Comparison of ENCODE assay signal across 10 cellular contexts in genomic region chr19:13094285-13094595, GRCh38. TPM values are rescaled to one million over a fixed set of nuclear protein-coding genes. Genes with fewer than 3 reads are reported as not detected.
DNase-seq lines count a peak whose midpoint lies in the region; ATAC-seq, FAIRE-seq and TF ChIP-seq lines count a peak whose summit lies in the region.
"Had no signal": no experiment of that assay in that cellular context is flagged by ENCODE, and none has a peak within 500 bp of the region (broad histone marks: within the 10 kb centered on the region; RNA-seq: fewer than 3 reads in every experiment).

No MANE protein-coding gene starts in this region.

- peaks cover 39% of the 10 kb centered on the region for H3F3A ChIP-seq in GM23338 (replicated peaks; ENCODE audit: low read depth)

- H3K79me2 ChIP-seq in GM23338 (replicated peaks; ENCODE audit: insufficient read depth) (no peaks in the 10 kb centered on the region), HepG2 (ENCODE audit: insufficient read depth, low read length) (no peaks in the 10 kb centered on the region)
- H3K79me2 ChIP-seq: parathyroid adenoma had no signal

- H3K36me3 Mint-ChIP-seq in GM23338 (ENCODE audit: low read depth), result no peaks in the 10 kb centered on the region

- TF ChIP-seq CTCF in GM23338 (conservative IDR thresholded peaks at IDR 0.05; ENCODE audit: low read depth in 2 of 2) (no peak), HepG2 (CRISPR knock-in tag; IDR thresholded peaks at IDR 0.05) (no peak)

- no peak for TF ChIP-seq RAD21 in HepG2 (CRISPR knock-in tag; IDR thresholded peaks at IDR 0.05)

- H3K9me3 ChIP-seq in SK-N-MC (ENCODE audit: low read depth, low read length) (no peaks in the 10 kb centered on the region), HepG2 (ENCODE audit: low read length) (no peaks in the 10 kb centered on the region)

- H4K20me1 ChIP-seq in GM23338 (replicated peaks; ENCODE audit: insufficient read depth) (0 out of 2 replicates have a peak, but pooled peaks cover 5% of the 10 kb centered on the region), HepG2 (ENCODE audit: insufficient read depth, low read length) (no peaks in the 10 kb centered on the region; the same call in 1 of the 2 replicates)

- CTCF ChIA-PET in HepG2 (lab: Yijun Ruan, JAX; ENCODE audit: low intra/inter-chr PET ratio, low total read pairs), result interaction anchor here (1.7 to 2.6 kb wide), 3 partner anchors 111 to 129 kb away, joined by 11 to 44 read pairs (median 18); no protein-coding TSS in a partner anchor

- no TSS peak for BruUV-seq in HepG2 (replicated peaks; lab: Mats Ljungman, UMichigan)

- no peak for TF ChIP-seq POLR2A in HepG2 (IDR thresholded peaks at IDR 0.05; ENCODE audit: insufficient read depth in 1 of 2, low read depth in 2 of 2, low read length in 2 of 2)

- peaks cover 63% of the 10 kb centered on the region for H3K27me3 Mint-ChIP-seq in GM23338 (ENCODE audit: insufficient read depth, low read depth, poor library complexity)
- H3K27me3 Mint-ChIP-seq in stimulated activated naive CD8-positive, alpha-beta T cell treated with anti-CD3 and anti-CD28 coated beads, Interleukin-15, amount 100 ng/mL, for 72 hours, result peaks cover 54% of the 10 kb centered on the region

- H3K9me2 ChIP-seq in GM23338 (ENCODE audit: insufficient read depth), result no peaks in the 10 kb centered on the region

- H2AFZ ChIP-seq in GM23338 (no peak overlapping the region), HepG2 (ENCODE audit: low read length) (no peak overlapping the region)
- H2AFZ ChIP-seq: parathyroid adenoma had no signal

- H3K4me3 ChIP-seq in GM23338, result peak overlapping the region; percentile 59; the same call in 1 of the 2 replicates
- H3K4me3 ChIP-seq in SK-N-MC, result peak overlapping the region; percentile 30; the same call in 1 of the 2 replicates
- no peak overlapping the region for H3K4me3 ChIP-seq in HepG2 (replicated peaks in 1 of 3; ENCODE audit: insufficient read depth in 1 of 3, low read depth in 2 of 3, low read length in 3 of 3)
- H3K4me3 ChIP-seq: lung had no signal

- H3K36me3 ChIP-seq in GM23338 (ENCODE audit: insufficient read depth), result no peaks in the 10 kb centered on the region
- no peaks in the 10 kb centered on the region for H3K36me3 ChIP-seq in SK-N-MC (ENCODE audit: insufficient read depth, low read length)
- peaks cover 0 to 2% of the 10 kb centered on the region in 2 experiments; a peak in 2 of 5 replicates for H3K36me3 ChIP-seq in HepG2 (replicated peaks in 1 of 2; ENCODE audit: control insufficient read depth in 1 of 2, insufficient read depth in 2 of 2, low read length in 2 of 2)

- no peaks in the 10 kb centered on the region for H3K9me3 Mint-ChIP-seq in GM23338
- H3K9me3 Mint-ChIP-seq in stimulated activated naive CD8-positive, alpha-beta T cell treated with anti-CD3 and anti-CD28 coated beads, Interleukin-15, amount 100 ng/mL, for 72 hours, result no peaks in the 10 kb centered on the region

- DNase-seq in GM23338 (ENCODE audit: low spot score), result no peak
- DNase-seq in SK-N-MC (ENCODE audit: low read depth, low spot score), result no peak
- DNase-seq in HepG2 (ENCODE audit: low spot score), result no peak
- DNase-seq in hepatic stellate cell (ENCODE audit: low spot score), result no peak
- DNase-seq in stimulated activated naive CD8-positive, alpha-beta T cell treated with anti-CD3 and anti-CD28 coated beads, Interleukin-15, amount 100 ng/mL, for 72 hours, result no peak
- DNase-seq in RPMI8226, result no peak
- DNase-seq: SIG-M5 had no signal

- H3K4me2 ChIP-seq in GM23338, result peak overlapping the region; percentile 87
- no peak overlapping the region for H3K4me2 ChIP-seq in HepG2 (ENCODE audit: low read depth, low read length)

- no peak overlapping the region for H3K27ac ChIP-seq in GM23338 (ENCODE audit: low read depth)
- peak overlapping the region; percentile 47; the same call in 1 of the 2 replicates for H3K27ac ChIP-seq in SK-N-MC
- H3K27ac ChIP-seq in HepG2 (ENCODE audit: extremely low read length, insufficient read depth, low read length), result no peak overlapping the region
- peak overlapping the region; percentile 88 for H3K27ac ChIP-seq in temporal lobe (ENCODE audit: low read depth, low read length)
- H3K27ac ChIP-seq: parathyroid adenoma had no signal

- intact Hi-C loops in HepG2 (cut with micrococcal nuclease; ENCODE audit: unreplicated experiment), result no loop called here

- H3K27me3 ChIP-seq in GM23338 (ENCODE audit: insufficient read depth) (peaks cover 66% of the 10 kb centered on the region), HepG2 (ENCODE audit: control insufficient read depth in 1 of 2, insufficient read depth in 2 of 2, low read length in 2 of 2) (no peaks in the 10 kb centered on the region)

- H3K4me3 Mint-ChIP-seq in GM23338, result peak overlapping the region; percentile 55; the same call in 2 of the 3 replicates
- H3K4me3 Mint-ChIP-seq in stimulated activated naive CD8-positive, alpha-beta T cell treated with anti-CD3 and anti-CD28 coated beads, Interleukin-15, amount 100 ng/mL, for 72 hours, result no peak overlapping the region

- no peak for FAIRE-seq in HepG2 (lab: Jason Lieb, UNC)

- peaks cover 46% of the 10 kb centered on the region for H3K4me1 ChIP-seq in GM23338 (ENCODE audit: insufficient read depth)
- peaks cover 50% of the 10 kb centered on the region for H3K4me1 ChIP-seq in HepG2 (ENCODE audit: insufficient read depth, low read length)
- H3K4me1 ChIP-seq: parathyroid adenoma had no signal

- H3K4me1 Mint-ChIP-seq in GM23338, result peaks cover 35% of the 10 kb centered on the region
- H3K4me1 Mint-ChIP-seq in stimulated activated naive CD8-positive, alpha-beta T cell treated with anti-CD3 and anti-CD28 coated beads, Interleukin-15, amount 100 ng/mL, for 72 hours, result peaks cover 49% of the 10 kb centered on the region

- TF ChIP-seq EP300 in HepG2 (IDR thresholded peaks at IDR 0.05; ENCODE audit: low read depth in 2 of 2, low read length in 2 of 2) (no peak), HepG2 (CRISPR knock-in tag; IDR thresholded peaks at IDR 0.05; ENCODE audit: borderline replicate concordance) (no peak)

- H3K27ac Mint-ChIP-seq in GM23338, result no peak overlapping the region
- H3K27ac Mint-ChIP-seq in stimulated activated naive CD8-positive, alpha-beta T cell treated with anti-CD3 and anti-CD28 coated beads, Interleukin-15, amount 100 ng/mL, for 72 hours, result no peak overlapping the region

- ATAC-seq in GM23338 (no peak), HepG2 (no peak)
- ATAC-seq in stimulated activated naive CD8-positive, alpha-beta T cell treated with anti-CD3 and anti-CD28 coated beads, Interleukin-15, amount 100 ng/mL, for 72 hours, result no peak

- POLR2A ChIA-PET in HepG2 (lab: Yijun Ruan, JAX), result interaction anchor here (1.0 to 1.8 kb wide), 5 partner anchors 34 to 117 kb away, joined by 3 to 7 read pairs (median 4); no protein-coding TSS in a partner anchor

- in situ Hi-C loops in HepG2 (cut with HindIII; ENCODE audit: extremely low pct_ligation_motif_present, low pct_unique_long_range_greater_than_20kb), result loop anchor here (5.0 kb wide), 2 partner anchors 62 to 117 kb away; no protein-coding TSS in a partner anchor

- 91% methylated on average over 4 of the region's 6 CpGs for WGBS in HepG2 (ENCODE audit: low lambda C conversion rate)

- H3K9ac ChIP-seq in SK-N-MC (ENCODE audit: insufficient read length) (no peak overlapping the region), HepG2 (ENCODE audit: insufficient read depth, low read depth, low read length) (no peak overlapping the region)
- H3K9ac ChIP-seq: parathyroid adenoma had no signal

RNA-seq across cellular contexts. Expression of gene LYL1, which starts 8.4 kb away (rescaled TPM):
- total RNA-seq in GM23338 (2014; rRNA removed; shearing (Covaris generic)), result 0.47 and 2.2 TPM in 2 replicates
- 0.77 and 1.2 TPM in 2 replicates for polyA plus RNA-seq in GM23338 (2016; fragmentation: Nextera tagmentation; extraction: Ambion mirVana)
- total RNA-seq in HepG2 (2016; rRNA removed; fragmentation: Illumina TruSeq; extraction: Trizol), result 0.69 and 0.75 TPM in 2 replicates
- total RNA-seq in HepG2 (2016; cell fraction: cytosol; rRNA removed; fragmentation: Illumina TruSeq; extraction: Trizol; ENCODE audit: low read depth), result 0.79 and 0.91 TPM in 2 replicates
- 0.40 and 0.97 TPM in 2 replicates for total RNA-seq in HepG2 (2016; cell fraction: insoluble cytoplasmic fraction; rRNA removed; fragmentation: Illumina TruSeq; extraction: Trizol)
- 0.74 and 0.90 TPM in 2 replicates for total RNA-seq in HepG2 (2016; cell fraction: membrane; rRNA removed; fragmentation: Illumina TruSeq; extraction: Trizol)
- total RNA-seq in HepG2 (2016; cell fraction: nucleus; rRNA removed; fragmentation: Illumina TruSeq; extraction: Trizol), result 0.31 and 0.75 TPM in 2 replicates
- 0.72 and 0.92 TPM in 2 replicates for polyA plus RNA-seq in HepG2 (2011; rRNA removed)
- polyA plus RNA-seq in HepG2 (2011; cell fraction: cytosol; rRNA removed), result 0.71 and 1.6 TPM in 2 replicates
- polyA plus RNA-seq in HepG2 (2011; cell fraction: nucleus; rRNA removed), result 2.0 and 2.6 TPM in 2 replicates
- polyA plus RNA-seq in HepG2 (2012), result 0.31 and 0.32 TPM in 2 replicates
- 0.57 and 0.66 TPM in 2 replicates for polyA plus RNA-seq in HepG2 (2016; cell fraction: cytosol; fragmentation: Illumina TruSeq; extraction: Trizol; ENCODE audit: low read depth)
- polyA plus RNA-seq in HepG2 (2016; cell fraction: insoluble cytoplasmic fraction; fragmentation: Illumina TruSeq; extraction: Trizol; ENCODE audit: low read depth), result 0.51 and 0.59 TPM in 2 replicates
- polyA plus RNA-seq in HepG2 (2016; cell fraction: membrane; fragmentation: Illumina TruSeq; extraction: Trizol; ENCODE audit: low read depth), result 0.76 and 0.86 TPM in 2 replicates
- 0.93 and 1.5 TPM in 2 replicates for polyA plus RNA-seq in HepG2 (2016; cell fraction: nucleus; fragmentation: Illumina TruSeq; extraction: Trizol; ENCODE audit: insufficient read depth, low read depth)
- polyA minus RNA-seq in HepG2 (2011; rRNA and poly(A)+ RNA removed; ENCODE audit: low replicate concordance), result 0.09 and 1.9 TPM in 2 replicates
- polyA minus RNA-seq in HepG2 (2011; cell fraction: cytosol; rRNA and poly(A)+ RNA removed), result 0.49 and 0.70 TPM in 2 replicates
- polyA minus RNA-seq in HepG2 (2011; cell fraction: nucleus; rRNA and poly(A)+ RNA removed), result 0.64 and 1.1 TPM in 2 replicates
- 1.2 TPM for total RNA-seq in temporal lobe

RNA-seq across cellular contexts. Expression of gene TRMT1, which starts 22.3 kb away (rescaled TPM):
- 76.4 and 88.6 TPM in 2 replicates for total RNA-seq in GM23338 (2014; rRNA removed; shearing (Covaris generic))
- polyA plus RNA-seq in GM23338 (2016; fragmentation: Nextera tagmentation; extraction: Ambion mirVana) (90.1 and 92.6 TPM in 2 replicates), HepG2 (2011; rRNA removed) (35.5 and 42.9 TPM in 2 replicates)
- total RNA-seq in HepG2 (2016; rRNA removed; fragmentation: Illumina TruSeq; extraction: Trizol) (27.9 and 44.1 TPM in 2 replicates), temporal lobe (14.3 TPM)
- 9.6 and 11.8 TPM in 2 replicates for total RNA-seq in HepG2 (2016; cell fraction: cytosol; rRNA removed; fragmentation: Illumina TruSeq; extraction: Trizol; ENCODE audit: low read depth)
- total RNA-seq in HepG2 (2016; cell fraction: insoluble cytoplasmic fraction; rRNA removed; fragmentation: Illumina TruSeq; extraction: Trizol), result 23.9 and 45.4 TPM in 2 replicates
- 14.3 and 15.5 TPM in 2 replicates for total RNA-seq in HepG2 (2016; cell fraction: membrane; rRNA removed; fragmentation: Illumina TruSeq; extraction: Trizol)
- total RNA-seq in HepG2 (2016; cell fraction: nucleus; rRNA removed; fragmentation: Illumina TruSeq; extraction: Trizol), result 55.3 and 60.2 TPM in 2 replicates
- 16.0 and 24.0 TPM in 2 replicates for polyA plus RNA-seq in HepG2 (2011; cell fraction: cytosol; rRNA removed)
- 421 and 529 TPM in 2 replicates for polyA plus RNA-seq in HepG2 (2011; cell fraction: nucleus; rRNA removed)
- 22.9 and 29.0 TPM in 2 replicates for polyA plus RNA-seq in HepG2 (2012)
- polyA plus RNA-seq in HepG2 (2016; cell fraction: cytosol; fragmentation: Illumina TruSeq; extraction: Trizol; ENCODE audit: low read depth), result 9.7 and 9.9 TPM in 2 replicates
- polyA plus RNA-seq in HepG2 (2016; cell fraction: insoluble cytoplasmic fraction; fragmentation: Illumina TruSeq; extraction: Trizol; ENCODE audit: low read depth), result 24.6 and 27.1 TPM in 2 replicates
- polyA plus RNA-seq in HepG2 (2016; cell fraction: membrane; fragmentation: Illumina TruSeq; extraction: Trizol; ENCODE audit: low read depth), result 10.7 and 11.5 TPM in 2 replicates
- polyA plus RNA-seq in HepG2 (2016; cell fraction: nucleus; fragmentation: Illumina TruSeq; extraction: Trizol; ENCODE audit: insufficient read depth, low read depth), result 144 and 171 TPM in 2 replicates
- polyA minus RNA-seq in HepG2 (2011; rRNA and poly(A)+ RNA removed; ENCODE audit: low replicate concordance), result 61.2 and 61.3 TPM in 2 replicates
- 12.5 and 24.5 TPM in 2 replicates for polyA minus RNA-seq in HepG2 (2011; cell fraction: cytosol; rRNA and poly(A)+ RNA removed)
- polyA minus RNA-seq in HepG2 (2011; cell fraction: nucleus; rRNA and poly(A)+ RNA removed), result 44.6 and 48.9 TPM in 2 replicates

RNA-seq across cellular contexts. Expression of gene NACC1, which starts 23.8 kb away (rescaled TPM):
- 203 and 260 TPM in 2 replicates for total RNA-seq in GM23338 (2014; rRNA removed; shearing (Covaris generic))
- polyA plus RNA-seq in GM23338 (2016; fragmentation: Nextera tagmentation; extraction: Ambion mirVana) (12.4 and 16.1 TPM in 2 replicates), HepG2 (2011; rRNA removed) (42.3 and 55.2 TPM in 2 replicates)
- total RNA-seq in HepG2 (2016; rRNA removed; fragmentation: Illumina TruSeq; extraction: Trizol) (31.8 and 46.7 TPM in 2 replicates), temporal lobe (11.6 TPM)
- 6.8 and 8.2 TPM in 2 replicates for total RNA-seq in HepG2 (2016; cell fraction: cytosol; rRNA removed; fragmentation: Illumina TruSeq; extraction: Trizol; ENCODE audit: low read depth)
- total RNA-seq in HepG2 (2016; cell fraction: insoluble cytoplasmic fraction; rRNA removed; fragmentation: Illumina TruSeq; extraction: Trizol), result 29.7 and 42.3 TPM in 2 replicates
- total RNA-seq in HepG2 (2016; cell fraction: membrane; rRNA removed; fragmentation: Illumina TruSeq; extraction: Trizol), result 37.1 and 38.6 TPM in 2 replicates
- total RNA-seq in HepG2 (2016; cell fraction: nucleus; rRNA removed; fragmentation: Illumina TruSeq; extraction: Trizol), result 21.0 and 21.3 TPM in 2 replicates
- polyA plus RNA-seq in HepG2 (2011; cell fraction: cytosol; rRNA removed), result 33.3 and 62.6 TPM in 2 replicates
- 93.5 and 114 TPM in 2 replicates for polyA plus RNA-seq in HepG2 (2011; cell fraction: nucleus; rRNA removed)
- polyA plus RNA-seq in HepG2 (2012), result 13.2 and 18.2 TPM in 2 replicates
- polyA plus RNA-seq in HepG2 (2016; cell fraction: cytosol; fragmentation: Illumina TruSeq; extraction: Trizol; ENCODE audit: low read depth), result 6.3 and 6.7 TPM in 2 replicates
- 35.6 and 46.3 TPM in 2 replicates for polyA plus RNA-seq in HepG2 (2016; cell fraction: insoluble cytoplasmic fraction; fragmentation: Illumina TruSeq; extraction: Trizol; ENCODE audit: low read depth)
- 28.2 and 28.5 TPM in 2 replicates for polyA plus RNA-seq in HepG2 (2016; cell fraction: membrane; fragmentation: Illumina TruSeq; extraction: Trizol; ENCODE audit: low read depth)
- polyA plus RNA-seq in HepG2 (2016; cell fraction: nucleus; fragmentation: Illumina TruSeq; extraction: Trizol; ENCODE audit: insufficient read depth, low read depth), result 37.4 and 39.4 TPM in 2 replicates
- 91.1 and 200 TPM in 2 replicates for polyA minus RNA-seq in HepG2 (2011; rRNA and poly(A)+ RNA removed; ENCODE audit: low replicate concordance)
- 45.0 and 58.7 TPM in 2 replicates for polyA minus RNA-seq in HepG2 (2011; cell fraction: cytosol; rRNA and poly(A)+ RNA removed)
- 12.7 and 13.6 TPM in 2 replicates for polyA minus RNA-seq in HepG2 (2011; cell fraction: nucleus; rRNA and poly(A)+ RNA removed)

RNA-seq across cellular contexts. Expression of gene STX10, which starts 55.9 kb away (rescaled TPM):
- 55.9 and 58.3 TPM in 2 replicates for total RNA-seq in GM23338 (2014; rRNA removed; shearing (Covaris generic))
- polyA plus RNA-seq in GM23338 (2016; fragmentation: Nextera tagmentation; extraction: Ambion mirVana) (42.8 and 44.0 TPM in 2 replicates), HepG2 (2011; rRNA removed) (66.4 and 85.5 TPM in 2 replicates)
- total RNA-seq in HepG2 (2016; rRNA removed; fragmentation: Illumina TruSeq; extraction: Trizol) (36.8 and 47.9 TPM in 2 replicates), temporal lobe (18.9 TPM)
- total RNA-seq in HepG2 (2016; cell fraction: cytosol; rRNA removed; fragmentation: Illumina TruSeq; extraction: Trizol; ENCODE audit: low read depth), result 56.0 and 67.5 TPM in 2 replicates
- total RNA-seq in HepG2 (2016; cell fraction: insoluble cytoplasmic fraction; rRNA removed; fragmentation: Illumina TruSeq; extraction: Trizol), result 33.4 and 50.3 TPM in 2 replicates
- 78.5 and 90.1 TPM in 2 replicates for total RNA-seq in HepG2 (2016; cell fraction: membrane; rRNA removed; fragmentation: Illumina TruSeq; extraction: Trizol)
- 27.2 and 35.2 TPM in 2 replicates for total RNA-seq in HepG2 (2016; cell fraction: nucleus; rRNA removed; fragmentation: Illumina TruSeq; extraction: Trizol)
- polyA plus RNA-seq in HepG2 (2011; cell fraction: cytosol; rRNA removed), result 58.0 and 78.9 TPM in 2 replicates
- polyA plus RNA-seq in HepG2 (2011; cell fraction: nucleus; rRNA removed), result 198 and 219 TPM in 2 replicates
- polyA plus RNA-seq in HepG2 (2012), result 28.8 and 43.3 TPM in 2 replicates
- 79.7 and 89.7 TPM in 2 replicates for polyA plus RNA-seq in HepG2 (2016; cell fraction: cytosol; fragmentation: Illumina TruSeq; extraction: Trizol; ENCODE audit: low read depth)
- polyA plus RNA-seq in HepG2 (2016; cell fraction: insoluble cytoplasmic fraction; fragmentation: Illumina TruSeq; extraction: Trizol; ENCODE audit: low read depth), result 39.4 and 44.9 TPM in 2 replicates
- 85.7 and 88.6 TPM in 2 replicates for polyA plus RNA-seq in HepG2 (2016; cell fraction: membrane; fragmentation: Illumina TruSeq; extraction: Trizol; ENCODE audit: low read depth)
- 76.5 and 85.3 TPM in 2 replicates for polyA plus RNA-seq in HepG2 (2016; cell fraction: nucleus; fragmentation: Illumina TruSeq; extraction: Trizol; ENCODE audit: insufficient read depth, low read depth)
- polyA minus RNA-seq in HepG2 (2011; rRNA and poly(A)+ RNA removed; ENCODE audit: low replicate concordance), result 37.6 and 153 TPM in 2 replicates
- 11.9 and 14.2 TPM in 2 replicates for polyA minus RNA-seq in HepG2 (2011; cell fraction: cytosol; rRNA and poly(A)+ RNA removed)
- polyA minus RNA-seq in HepG2 (2011; cell fraction: nucleus; rRNA and poly(A)+ RNA removed), result 10.3 and 12.1 TPM in 2 replicates

RNA-seq across cellular contexts. Expression of gene IER2, which starts 56.0 kb away (rescaled TPM):
- total RNA-seq in GM23338 (2014; rRNA removed; shearing (Covaris generic)), result 99.1 and 124 TPM in 2 replicates
- polyA plus RNA-seq in GM23338 (2016; fragmentation: Nextera tagmentation; extraction: Ambion mirVana), result 191 and 200 TPM in 2 replicates
- 10.0 and 14.3 TPM in 2 replicates for total RNA-seq in HepG2 (2016; rRNA removed; fragmentation: Illumina TruSeq; extraction: Trizol)
- 5.0 and 5.9 TPM in 2 replicates for total RNA-seq in HepG2 (2016; cell fraction: cytosol; rRNA removed; fragmentation: Illumina TruSeq; extraction: Trizol; ENCODE audit: low read depth)
- 8.1 and 16.1 TPM in 2 replicates for total RNA-seq in HepG2 (2016; cell fraction: insoluble cytoplasmic fraction; rRNA removed; fragmentation: Illumina TruSeq; extraction: Trizol)
- total RNA-seq in HepG2 (2016; cell fraction: membrane; rRNA removed; fragmentation: Illumina TruSeq; extraction: Trizol), result 10.0 and 11.1 TPM in 2 replicates
- total RNA-seq in HepG2 (2016; cell fraction: nucleus; rRNA removed; fragmentation: Illumina TruSeq; extraction: Trizol), result 12.6 and 13.6 TPM in 2 replicates
- 10.1 and 12.9 TPM in 2 replicates for polyA plus RNA-seq in HepG2 (2011; rRNA removed)
- polyA plus RNA-seq in HepG2 (2011; cell fraction: cytosol; rRNA removed), result 14.4 and 15.3 TPM in 2 replicates
- 84.6 and 97.2 TPM in 2 replicates for polyA plus RNA-seq in HepG2 (2011; cell fraction: nucleus; rRNA removed)
- 20.1 and 25.8 TPM in 2 replicates for polyA plus RNA-seq in HepG2 (2012)
- 5.5 and 5.8 TPM in 2 replicates for polyA plus RNA-seq in HepG2 (2016; cell fraction: cytosol; fragmentation: Illumina TruSeq; extraction: Trizol; ENCODE audit: low read depth)
- 17.5 and 22.6 TPM in 2 replicates for polyA plus RNA-seq in HepG2 (2016; cell fraction: insoluble cytoplasmic fraction; fragmentation: Illumina TruSeq; extraction: Trizol; ENCODE audit: low read depth)
- 9.7 and 9.8 TPM in 2 replicates for polyA plus RNA-seq in HepG2 (2016; cell fraction: membrane; fragmentation: Illumina TruSeq; extraction: Trizol; ENCODE audit: low read depth)
- 39.1 and 40.8 TPM in 2 replicates for polyA plus RNA-seq in HepG2 (2016; cell fraction: nucleus; fragmentation: Illumina TruSeq; extraction: Trizol; ENCODE audit: insufficient read depth, low read depth)
- polyA minus RNA-seq in HepG2 (2011; rRNA and poly(A)+ RNA removed; ENCODE audit: low replicate concordance), result 8.1 and 9.7 TPM in 2 replicates
- polyA minus RNA-seq in HepG2 (2011; cell fraction: cytosol; rRNA and poly(A)+ RNA removed), result 7.0 and 7.3 TPM in 2 replicates
- polyA minus RNA-seq in HepG2 (2011; cell fraction: nucleus; rRNA and poly(A)+ RNA removed), result 9.7 and 9.9 TPM in 2 replicates
- total RNA-seq in temporal lobe, result 9.6 TPM

Comparison
In these comparisons a context has a peak if more than half of its experiments do, and no peak if none do; other contexts are left out.
1. H3K27ac ChIP-seq: peak in SK-N-MC (single experiment) and temporal lobe (single experiment); none in GM23338 (single experiment) and HepG2 (single experiment).
2. H3K4me3 ChIP-seq: peak in GM23338 (single experiment) and SK-N-MC (single experiment); none in HepG2 (0 of 3).